15 cellular contexts compared by ENCODE assay signal in the genomic region with DNA sequence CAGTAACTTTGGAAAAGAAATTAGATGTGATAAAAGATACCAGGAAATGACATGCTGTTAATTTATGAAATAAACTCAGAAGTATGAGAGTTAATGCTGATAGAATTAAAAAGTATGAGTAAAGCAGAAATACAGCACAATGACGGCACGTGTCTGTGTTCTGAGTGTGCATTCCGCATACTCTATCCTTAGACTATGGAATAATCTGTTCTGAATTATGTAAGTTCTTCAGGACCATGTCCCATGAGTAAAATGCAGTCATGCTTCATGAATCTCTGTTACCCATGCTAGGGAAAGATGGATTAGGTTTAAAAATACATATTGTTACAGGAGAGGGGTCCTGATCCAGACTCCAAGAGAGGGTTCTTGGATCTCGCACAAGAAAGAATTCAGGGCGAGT. TPM values are rescaled to one million over a fixed set of nuclear protein-coding genes. Genes with fewer than 3 reads are reported as not detected.
DNase-seq lines count a peak whose midpoint lies in the region; ATAC-seq and TF ChIP-seq lines count a peak whose summit lies in the region.
"Had no signal": no experiment of that assay in that cellular context is flagged by ENCODE, and none has a peak within 500 bp of the region (broad histone marks: within the 10 kb centered on the region; RNA-seq: fewer than 3 reads in every experiment).

No MANE protein-coding gene starts in this region.

- CTCF ChIA-PET in activated naive CD4-positive, alpha-beta T cell treated with anti-CD3 and anti-CD28 coated beads for 36 hours (lab: Charles Lee) = interaction anchor here (1.1 to 3.8 kb wide), 2 partner anchors 12 kb away, joined by 3 to 23 read pairs; no protein-coding TSS in a partner anchor
- CTCF ChIA-PET in activated CD8-positive, alpha-beta T cell treated with anti-CD3 and anti-CD28 coated beads for 36 hours (lab: Charles Lee) = interaction anchor here (0.8 to 1.4 kb wide), 2 partner anchors 11 to 19 kb away, joined by 4 read pairs; no protein-coding TSS in a partner anchor

- intact Hi-C loops in activated naive CD4-positive, alpha-beta T cell treated with anti-CD3 and anti-CD28 coated beads for 36 hours (cut with micrococcal nuclease) = no loop called here
- intact Hi-C loops in activated CD8-positive, alpha-beta T cell treated with anti-CD3 and anti-CD28 coated beads for 36 hours (cut with micrococcal nuclease) = no loop called here

- H3K4me3 Mint-ChIP-seq in activated naive CD4-positive, alpha-beta T cell treated with anti-CD3 and anti-CD28 coated beads for 36 hours = no peak overlapping the region
- no peak overlapping the region for H3K4me3 Mint-ChIP-seq in activated CD8-positive, alpha-beta T cell treated with anti-CD3 and anti-CD28 coated beads for 36 hours
- no peak overlapping the region for H3K4me3 Mint-ChIP-seq in stimulated activated memory B cell treated with anti-CD40 and anti-IgM and Interleukin-4, amounts not matched to agents 10 μg/mL and 1 μg/mL and 100 μg/mL, for 72 hours
- H3K4me3 Mint-ChIP-seq: neural progenitor cell had no signal

- POLR2A ChIA-PET in activated CD8-positive, alpha-beta T cell treated with anti-CD3 and anti-CD28 coated beads for 36 hours (lab: Charles Lee) = interaction anchor here (4.8 to 12.5 kb wide), 2 partner anchors 12 to 18 kb away, joined by 39 to 89 read pairs; no protein-coding TSS in a partner anchor

- no peaks in the 10 kb centered on the region for H3K27me3 Mint-ChIP-seq in activated naive CD4-positive, alpha-beta T cell treated with anti-CD3 and anti-CD28 coated beads for 36 hours (ENCODE audit: low read depth)
- H3K27me3 Mint-ChIP-seq in activated CD8-positive, alpha-beta T cell treated with anti-CD3 and anti-CD28 coated beads for 36 hours = no peaks in the 10 kb centered on the region
- no peaks in the 10 kb centered on the region for H3K27me3 Mint-ChIP-seq in stimulated activated memory B cell treated with anti-CD40 and anti-IgM and Interleukin-4, amounts not matched to agents 10 μg/mL and 1 μg/mL and 100 μg/mL, for 72 hours

- H3K36me3 Mint-ChIP-seq in activated naive CD4-positive, alpha-beta T cell treated with anti-CD3 and anti-CD28 coated beads for 36 hours (ENCODE audit: low read depth) = peaks cover 21% of the 10 kb centered on the region
- H3K36me3 Mint-ChIP-seq in activated CD8-positive, alpha-beta T cell treated with anti-CD3 and anti-CD28 coated beads for 36 hours (ENCODE audit: low read depth) = peaks cover 44% of the 10 kb centered on the region
- peaks cover 13% of the 10 kb centered on the region for H3K36me3 Mint-ChIP-seq in stimulated activated memory B cell treated with anti-CD40 and anti-IgM and Interleukin-4, amounts not matched to agents 10 μg/mL and 1 μg/mL and 100 μg/mL, for 72 hours

- DNase-seq in activated naive CD4-positive, alpha-beta T cell treated with anti-CD3 and anti-CD28 coated beads for 36 hours = no peak
- DNase-seq in activated naive CD4-positive, alpha-beta T cell (lab: John Stamatoyannopoulos, UW) = no peak
- DNase-seq in activated CD8-positive, alpha-beta T cell treated with anti-CD3 and anti-CD28 coated beads for 36 hours = no peak
- DNase-seq in fibroblast of the conjunctiva (ENCODE audit: low read depth) = peak; percentile 14
- DNase-seq in activated effector memory CD4-positive, alpha-beta T cell treated with Interleukin-2 at 50 U/mL for 16 hours = no peak
- DNase-seq: activated effector memory CD4-positive, alpha-beta T cell treated with anti-CD3 and anti-CD28 coated beads, Interleukin-2, amount 50 U/mL, for 16 hours; foreskin keratinocyte; mesendoderm; NCI-H510A treated with DMSO at 0.1 percent for 48 hours; tibial artery had no signal

- peaks cover 82% of the 10 kb centered on the region for H3K4me1 Mint-ChIP-seq in activated naive CD4-positive, alpha-beta T cell treated with anti-CD3 and anti-CD28 coated beads for 36 hours (ENCODE audit: low read depth)
- peaks cover 81% of the 10 kb centered on the region for H3K4me1 Mint-ChIP-seq in activated CD8-positive, alpha-beta T cell treated with anti-CD3 and anti-CD28 coated beads for 36 hours (ENCODE audit: low read depth)
- H3K4me1 Mint-ChIP-seq in stimulated activated memory B cell treated with anti-CD40 and anti-IgM and Interleukin-4, amounts not matched to agents 10 μg/mL and 1 μg/mL and 100 μg/mL, for 72 hours = peaks cover 66% of the 10 kb centered on the region

- no peak for TF ChIP-seq CTCF in activated CD8-positive, alpha-beta T cell treated with anti-CD3 and anti-CD28 coated beads for 36 hours (IDR thresholded peaks at IDR 0.05)

- H3K27ac Mint-ChIP-seq in activated naive CD4-positive, alpha-beta T cell treated with anti-CD3 and anti-CD28 coated beads for 36 hours = peak overlapping the region; percentile 82
- peak overlapping the region; percentile 87 for H3K27ac Mint-ChIP-seq in activated CD8-positive, alpha-beta T cell treated with anti-CD3 and anti-CD28 coated beads for 36 hours
- H3K27ac Mint-ChIP-seq in stimulated activated memory B cell treated with anti-CD40 and anti-IgM and Interleukin-4, amounts not matched to agents 10 μg/mL and 1 μg/mL and 100 μg/mL, for 72 hours = peak overlapping the region; percentile 62
- H3K27ac Mint-ChIP-seq: neural progenitor cell had no signal

- ATAC-seq in activated CD8-positive, alpha-beta T cell treated with anti-CD3 and anti-CD28 coated beads for 36 hours = no peak
- ATAC-seq in stimulated activated memory B cell treated with anti-CD40 and anti-IgM and Interleukin-4, amounts not matched to agents 10 μg/mL and 1 μg/mL and 100 μg/mL, for 72 hours = no peak
- ATAC-seq in HG02623 (IDR thresholded peaks at IDR 0.05; ENCODE audit: unreplicated experiment) (no peak), GM21737 (IDR thresholded peaks at IDR 0.05; ENCODE audit: unreplicated experiment) (no peak)
- ATAC-seq: foreskin keratinocyte, HCT116 had no signal

- H3K9me3 Mint-ChIP-seq in activated naive CD4-positive, alpha-beta T cell treated with anti-CD3 and anti-CD28 coated beads for 36 hours = no peaks in the 10 kb centered on the region
- H3K9me3 Mint-ChIP-seq in activated CD8-positive, alpha-beta T cell treated with anti-CD3 and anti-CD28 coated beads for 36 hours = peaks cover 2% of the 10 kb centered on the region
- no peaks in the 10 kb centered on the region for H3K9me3 Mint-ChIP-seq in stimulated activated memory B cell treated with anti-CD40 and anti-IgM and Interleukin-4, amounts not matched to agents 10 μg/mL and 1 μg/mL and 100 μg/mL, for 72 hours
- H3K9me3 Mint-ChIP-seq: neural progenitor cell had no signal

RNA-seq across cellular contexts. Expression of a gene that starts 21.7 kb away (rescaled TPM):
- total RNA-seq in activated naive CD4-positive, alpha-beta T cell treated with anti-CD3 and anti-CD28 coated beads for 36 hours = 10 to 100 TPM; 61.1 to 61.2 TPM
- total RNA-seq in activated CD8-positive, alpha-beta T cell treated with anti-CD3 and anti-CD28 coated beads for 36 hours = 10 to 100 TPM; 45.4 to 47.1 TPM
